8 cellular contexts compared by ENCODE assay signal in the genomic region with DNA sequence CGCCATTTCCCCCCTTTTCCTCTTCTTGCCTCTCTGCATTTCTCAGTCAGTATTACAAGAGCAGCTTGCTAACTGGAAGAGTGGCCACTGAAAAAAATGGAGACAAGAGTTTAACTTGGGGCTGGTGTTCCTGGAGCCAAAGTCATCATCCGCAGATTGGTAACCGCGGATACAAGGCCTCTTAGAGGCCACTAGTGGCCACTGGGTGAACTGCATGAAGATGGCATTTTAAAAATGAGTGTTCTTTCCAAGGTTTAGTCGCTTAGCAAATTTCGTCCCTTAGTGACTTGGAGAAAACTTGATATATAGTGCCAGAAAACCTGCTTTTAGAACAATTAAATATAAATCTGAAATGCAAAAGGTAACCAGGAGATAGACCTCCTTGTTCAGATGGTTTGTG. TPM values are rescaled to one million over a fixed set of nuclear protein-coding genes. Genes with fewer than 3 reads are reported as not detected.
DNase-seq lines count a peak whose midpoint lies in the region; ATAC-seq and TF ChIP-seq lines count a peak whose summit lies in the region.

No MANE protein-coding gene starts in this region.

- no peak overlapping the region for H3K9ac ChIP-seq in fibroblast of lung (ENCODE audit: insufficient read depth, low read length)
- H3K9ac ChIP-seq in neuronal stem cell (ENCODE audit: low read depth, low read length, poor library complexity): no peak overlapping the region

- H4K8ac ChIP-seq in neuronal stem cell (ENCODE audit: low read depth, low read length): no peak overlapping the region

- no CpG with 5 or more reads among the region's 6 CpGs for WGBS in neuronal stem cell (ENCODE audit: extremely low coverage in 2 of 2, insufficient read length in 2 of 2, insufficient replicate concordance in 1 of 2), 2 donors

- no peak overlapping the region for H2AFZ ChIP-seq in fibroblast of lung (ENCODE audit: low read length)
- H2AFZ ChIP-seq in neuronal stem cell (ENCODE audit: low read length): peak overlapping the region; percentile 25

- no peak for ATAC-seq in GM21526 (IDR thresholded peaks at IDR 0.05; ENCODE audit: low FRiP score, unreplicated experiment)

- H2BK15ac ChIP-seq in neuronal stem cell (ENCODE audit: low read length): no peak overlapping the region

- H3K27ac ChIP-seq in fibroblast of lung (ENCODE audit: insufficient read depth, low read length): no peak overlapping the region
- no peak overlapping the region for H3K27ac ChIP-seq in neuronal stem cell (replicated peaks; ENCODE audit: low read length)

- H3K9me3 ChIP-seq in fibroblast of lung (ENCODE audit: control insufficient read depth, insufficient read depth, low read depth, low read length) (no peaks in the 10 kb centered on the region), neuronal stem cell (replicated peaks in 1 of 2; ENCODE audit: control insufficient read depth in 2 of 2, insufficient read depth in 1 of 2, low read depth in 1 of 2, low read length in 2 of 2) (no peaks in the 10 kb centered on the region)

- peaks cover 3% of the 10 kb centered on the region for H3K27me3 ChIP-seq in fibroblast of lung (ENCODE audit: control insufficient read depth, insufficient read depth, low read length)
- peaks cover 0 to 14% (median 0%) of the 10 kb centered on the region in 3 experiments for H3K27me3 ChIP-seq in neuronal stem cell (ENCODE audit: control insufficient read depth in 3 of 3, insufficient read depth in 3 of 3, low read depth in 1 of 3, low read length in 3 of 3)

- H3K4me2 ChIP-seq in fibroblast of lung (ENCODE audit: extremely low read depth, insufficient read depth, low read length) (no peak overlapping the region), neuronal stem cell (ENCODE audit: insufficient read depth, low read length, poor library complexity, severe bottlenecking) (no peak overlapping the region)

- no peaks in the 10 kb centered on the region for H4K20me1 ChIP-seq in fibroblast of lung (ENCODE audit: control insufficient read depth, extremely low read depth, insufficient read depth, low read length)

- H2BK120ac ChIP-seq in neuronal stem cell (ENCODE audit: low read depth, low read length): no peak overlapping the region

- no peak overlapping the region for H2BK5ac ChIP-seq in neuronal stem cell (ENCODE audit: low read length)

- H3K14ac ChIP-seq in neuronal stem cell (ENCODE audit: low read length): no peak overlapping the region

- no peaks in the 10 kb centered on the region for H3K79me1 ChIP-seq in neuronal stem cell (ENCODE audit: low read depth, low read length)

- H3K23ac ChIP-seq in neuronal stem cell (ENCODE audit: low read depth, low read length, poor library complexity): no peak overlapping the region

- DNase-seq in NCI-H524 (lab: John Stamatoyannopoulos, UW) (peak; percentile 22 to 60), NCI-H524 treated with DMSO at 0.1 percent for 48 hours (lab: John Stamatoyannopoulos, UW) (no peak), HuH-7.5 (ENCODE audit: low spot score) (peak; percentile 9), SW 1271 (lab: John Stamatoyannopoulos, UW) (peak; percentile 10 to 38), fibroblast of lung (ENCODE audit: low read depth in 2 of 2) (peak; percentile 25 to 31), neuronal stem cell (ENCODE audit: low spot score) (peak; percentile 44), GF-D8 (lab: John Stamatoyannopoulos, UW) (no peak)

- H3K4ac ChIP-seq in neuronal stem cell (ENCODE audit: low read length): no peak overlapping the region

- TF ChIP-seq CTCF in fibroblast of lung (conservative IDR thresholded peaks at IDR 0.05 in 1 of 2, IDR thresholded peaks at IDR 0.05 in 1 of 2; ENCODE audit: low read depth in 1 of 2, low read length in 2 of 2): peak; percentile 78 to 85

- H2AK5ac ChIP-seq in neuronal stem cell (ENCODE audit: low read depth, low read length): no peak overlapping the region

- H3K79me2 ChIP-seq in fibroblast of lung (ENCODE audit: control insufficient read depth, insufficient read depth, low read length): no peaks in the 10 kb centered on the region

- no peak overlapping the region for H2BK12ac ChIP-seq in neuronal stem cell (ENCODE audit: low read length)

- no peak overlapping the region for H4K91ac ChIP-seq in neuronal stem cell (ENCODE audit: low read depth, low read length, poor library complexity)

- no peaks in the 10 kb centered on the region for H3K36me3 ChIP-seq in fibroblast of lung (ENCODE audit: control insufficient read depth, insufficient read depth, low read length)
- H3K36me3 ChIP-seq in neuronal stem cell (replicated peaks in 1 of 2; ENCODE audit: control insufficient read depth in 2 of 2, insufficient read depth in 2 of 2, low read length in 2 of 2): no peaks in the 10 kb centered on the region

- H3K18ac ChIP-seq in neuronal stem cell (ENCODE audit: low read length): no peak overlapping the region

- no peaks in the 10 kb centered on the region for H3K4me1 ChIP-seq in fibroblast of lung (ENCODE audit: control insufficient read depth, extremely low read depth, insufficient read depth, low read length)
- H3K4me1 ChIP-seq in neuronal stem cell (ENCODE audit: control insufficient read depth in 2 of 2, insufficient read depth in 1 of 2, low read depth in 1 of 2, low read length in 2 of 2): peaks cover 22 to 25% of the 10 kb centered on the region in 2 donors

- H3K4me3 ChIP-seq in fibroblast of lung (replicated peaks in 1 of 4; ENCODE audit: control extremely low read depth in 1 of 4, insufficient read depth in 1 of 4, low read depth in 3 of 4, low read length in 4 of 4): no peak overlapping the region
- H3K4me3 ChIP-seq in neuronal stem cell (ENCODE audit: low read length in 2 of 2): no peak overlapping the region

RNA-seq across cellular contexts. Expression of a gene that starts 4.8 kb away (rescaled TPM):
- total RNA-seq in fibroblast of lung: under 0.01 TPM in 1 of 2 replicates, not detected in the other
- polyA plus RNA-seq in fibroblast of lung: 0.01 TPM in 1 of 2 replicates, not detected in the other
- not detected in 2 replicates for polyA plus RNA-seq in fibroblast of lung (2012)
- polyA minus RNA-seq in fibroblast of lung (ENCODE audit: low replicate concordance): not detected in 2 replicates
- polyA plus RNA-seq in neuronal stem cell (2013, experiment 1 of 2): 0.29 TPM
- polyA plus RNA-seq in neuronal stem cell (2013, experiment 2 of 2): 0.29 TPM

Comparison
In these comparisons a context has a peak if more than half of its experiments do, and no peak if none do; other contexts are left out.
1. DNase-seq: peak in NCI-H524 (2 of 2), HuH-7.5 (single experiment), SW 1271 (2 of 2), fibroblast of lung (2 of 2) and neuronal stem cell (single experiment); none in NCI-H524 treated with DMSO at 0.1 percent for 48 hours (single experiment) and GF-D8 (single experiment).